ENCODE assay signal across 8 cellular contexts in genomic region chr22:20080445-20080775, GRCh38. TPM values are rescaled to one million over a fixed set of nuclear protein-coding genes. Genes with fewer than 3 reads are reported as not detected.
A peak's percentile ranks its signal among the peaks of the same experiment; 100 is the strongest.
DNase-seq lines count a peak whose midpoint lies in the region; ATAC-seq and TF ChIP-seq lines count a peak whose summit lies in the region.

No MANE protein-coding gene starts in this region.

- no peaks in the 10 kb centered on the region for H3K9me3 Mint-ChIP-seq in neural progenitor cell

- peak overlapping the region; percentile 84 for H3K27ac Mint-ChIP-seq in neural progenitor cell

- no peaks in the 10 kb centered on the region for H3K27me3 ChIP-seq in neural progenitor cell

- H3K9me3 ChIP-seq in neural progenitor cell (ENCODE audit: low read depth), result no peaks in the 10 kb centered on the region

- peaks cover 50% of the 10 kb centered on the region for H4K20me1 ChIP-seq in neural progenitor cell (ENCODE audit: low read depth)

- peak overlapping the region; percentile 85 for H3K27ac ChIP-seq in neural progenitor cell

- H3K27me3 Mint-ChIP-seq in neural progenitor cell (ENCODE audit: insufficient read depth, low read depth), result peaks cover 2% of the 10 kb centered on the region

- no peaks in the 10 kb centered on the region for H3K36me3 ChIP-seq in neural progenitor cell

- H3F3A ChIP-seq in neural progenitor cell (ENCODE audit: low read depth), result peaks cover 63% of the 10 kb centered on the region

- H3K4me1 Mint-ChIP-seq in neural progenitor cell, result peaks cover 53% of the 10 kb centered on the region

- H2AFZ ChIP-seq in neural progenitor cell (replicated peaks), result no peak overlapping the region

- peak; percentile 35 to 50 for DNase-seq in activated CD8-positive, alpha-beta memory T cell treated with anti-CD3 and anti-CD28 coated beads for 4 hours (ENCODE audit: low read depth in 2 of 2)
- no peak for DNase-seq in activated CD8-positive, alpha-beta memory T cell treated with anti-CD3 and anti-CD28 coated beads for 24 hours
- DNase-seq in NCI-H510A treated with DMSO at 0.1 percent for 48 hours (lab: John Stamatoyannopoulos, UW), result peak; percentile 30
- peak; percentile 42 to 63 for DNase-seq in activated T-helper 1 cell treated with anti-CD3 and anti-CD28 coated beads, Interleukin-2, amount 50 U/mL, for 16 hours (ENCODE audit: low read depth in 1 of 2, low spot score in 1 of 2)
- DNase-seq in fibroblast of mammary gland (ENCODE audit: low read depth), result peak; percentile 34
- DNase-seq in neural progenitor cell (ENCODE audit: low spot score), result peak; percentile 87
- DNase-seq in stromal cell of bone marrow (ENCODE audit: low read depth), result peak; percentile 33

- peak overlapping the region; percentile 98 for H3K4me3 ChIP-seq in fibroblast of mammary gland (ENCODE audit: control insufficient read depth, low read depth, low read length)
- peak overlapping the region; percentile 81 for H3K4me3 ChIP-seq in neural progenitor cell

- H3K79me2 ChIP-seq in neural progenitor cell (ENCODE audit: low read depth), result peaks cover 52% of the 10 kb centered on the region

- peak overlapping the region; percentile 95 for H3K4me3 Mint-ChIP-seq in neural progenitor cell

- TF ChIP-seq CTCF in fibroblast of mammary gland (conservative IDR thresholded peaks at IDR 0.05; ENCODE audit: control insufficient read depth, insufficient read depth, low read depth, low read length) (no peak), neural progenitor cell (IDR thresholded peaks at IDR 0.05) (no peak)

- peak overlapping the region; percentile 95 for H3K4me2 ChIP-seq in neural progenitor cell

- peaks cover 31% of the 10 kb centered on the region for H3K4me1 ChIP-seq in neural progenitor cell

- ATAC-seq in HG02852 (IDR thresholded peaks at IDR 0.05; ENCODE audit: unreplicated experiment), result peak; percentile 66

- H3K36me3 Mint-ChIP-seq in neural progenitor cell, result peaks cover 8% of the 10 kb centered on the region

- H3K9ac ChIP-seq in neural progenitor cell, result peak overlapping the region; percentile 93

RNA-seq across cellular contexts. Expression of gene DGCR8, which starts 0.4 kb away (rescaled TPM):
- 29.1 and 39.7 TPM in 2 replicates for total RNA-seq in neural progenitor cell (ENCODE audit: low replicate concordance)

RNA-seq across cellular contexts. Expression of gene RANBP1, which starts 35.5 kb away (rescaled TPM):
- total RNA-seq in neural progenitor cell (ENCODE audit: low replicate concordance), result 874 and 918 TPM in 2 replicates

RNA-seq across cellular contexts. Expression of gene TRMT2A, which starts 36.6 kb away (rescaled TPM):
- total RNA-seq in neural progenitor cell (ENCODE audit: low replicate concordance), result 24.3 and 39.7 TPM in 2 replicates

RNA-seq across cellular contexts. Expression of gene ZDHHC8, which starts 51.2 kb away (rescaled TPM):
- 7.1 and 11.4 TPM in 2 replicates for total RNA-seq in neural progenitor cell (ENCODE audit: low replicate concordance)

RNA-seq across cellular contexts. Expression of gene TANGO2, which starts 59.5 kb away (rescaled TPM):
- 9.1 and 10.0 TPM in 2 replicates for total RNA-seq in neural progenitor cell (ENCODE audit: low replicate concordance)
